In genomic region chr10:89301231-89301630, GRCh38 we compare ENCODE assay signal across 8 cellular contexts. TPM values are rescaled to one million over a fixed set of nuclear protein-coding genes. Genes with fewer than 3 reads are reported as not detected.
DNase-seq lines count a peak whose midpoint lies in the region; ATAC-seq, FAIRE-seq and TF ChIP-seq lines count a peak whose summit lies in the region.

No MANE protein-coding gene starts in this region.

- H3K27me3 ChIP-seq in ovary (no peaks in the 10 kb centered on the region), HAP-1 (ENCODE audit: low read depth) (no peaks in the 10 kb centered on the region)

- intact Hi-C loops in ovary (cut with DNase I), result no loop called here

- in situ Hi-C loops in Caki2 (cut with HindIII; ENCODE audit: low pct_unique_long_range_greater_than_20kb, low sequenced_read_pairs) (no loop called here), HAP-1 (cut with MboI; ENCODE audit: low sequenced_read_pairs) (no loop called here)

- H3K36me3 ChIP-seq in ovary, result no peaks in the 10 kb centered on the region
- no peaks in the 10 kb centered on the region for H3K36me3 ChIP-seq in HAP-1 (replicated peaks)

- peak; percentile 88 for FAIRE-seq in H54 (lab: Jason Lieb, UNC)

- DNase-seq in Caki2 (ENCODE audit: low read depth) (peak; percentile 31), H54 (ENCODE audit: insufficient read length, low spot score) (no peak), SKM-1 treated with dmso at 0.1 percent for 144 hours (lab: John Stamatoyannopoulos, UW; ENCODE audit: unreplicated experiment) (peak; percentile 65), ovary (no peak), T-helper 9 cell (no peak), HAP-1 (ENCODE audit: low spot score in 2 of 2) (no peak)

- no peaks in the 10 kb centered on the region for H3K9me3 ChIP-seq in ovary
- H3K9me3 ChIP-seq in HAP-1, result no peaks in the 10 kb centered on the region

- no peak for TF ChIP-seq POLR2A in H54 (IDR thresholded peaks at IDR 0.05; ENCODE audit: low read depth, low read length)
- no peak for TF ChIP-seq POLR2A in ovary (IDR thresholded peaks at IDR 0.05)

- ATAC-seq in esophagus mucosa (peak; percentile 35), HG03135 (IDR thresholded peaks at IDR 0.05; ENCODE audit: unreplicated experiment) (no peak)

- peak overlapping the region; percentile 65 to 88 for H3K27ac ChIP-seq in ovary

- no peak for TF ChIP-seq EP300 in ovary (IDR thresholded peaks at IDR 0.05)

- H3K4me3 ChIP-seq in ovary (peak overlapping the region; percentile 48), HAP-1 (no peak overlapping the region)

- peaks cover 11% of the 10 kb centered on the region for H3K4me1 ChIP-seq in ovary (ENCODE audit: insufficient read depth)
- H3K4me1 ChIP-seq in HAP-1, result peaks cover 10% of the 10 kb centered on the region

- no peak for TF ChIP-seq CTCF in ovary (IDR thresholded peaks at IDR 0.05)

- WGBS in ovary, 3 donors, result 6 to 11% (median 9%) methylated on average over 2 of the region's 2 CpGs

RNA-seq across cellular contexts. Expression of gene IFIT2, which starts 0.6 kb away (rescaled TPM):
- 5.9 and 7.9 TPM in 2 replicates for total RNA-seq in Caki2 (2014; rRNA removed; shearing (Covaris generic); ENCODE audit: low replicate concordance)
- 1.5 TPM for total RNA-seq in esophagus mucosa
- total RNA-seq in ovary, result 10 to 100 TPM in 1 of 7 donors, 1 to 10 TPM in 6; 2.1 to 10.0 (median 4.8) TPM
- polyA plus RNA-seq in ovary, result 10 to 100 TPM in 1 of 2 donors, 1 to 10 TPM in 1; 6.4 to 21.3 TPM

RNA-seq across cellular contexts. Expression of gene IFIT3, which starts 26.6 kb away (rescaled TPM):
- 11.3 and 12.4 TPM in 2 replicates for total RNA-seq in Caki2 (2014; rRNA removed; shearing (Covaris generic); ENCODE audit: low replicate concordance)
- total RNA-seq in esophagus mucosa (3.8 TPM), ovary (10 to 100 TPM in 3 of 7 donors, 1 to 10 TPM in 4; 5.7 to 16.9 (median 9.9) TPM)
- polyA plus RNA-seq in ovary, result 10 to 100 TPM; 22.7 to 31.5 TPM

RNA-seq across cellular contexts. Expression of gene LIPA, which starts 49.7 kb away (rescaled TPM):
- total RNA-seq in Caki2 (2014; rRNA removed; shearing (Covaris generic); ENCODE audit: low replicate concordance), result 49.8 and 61.0 TPM in 2 replicates
- total RNA-seq in esophagus mucosa (26.6 TPM), ovary (10 to 100 TPM; 26.6 to 94.6 (median 36.1) TPM)
- 100 to 1,000 TPM in 1 of 2 donors, 10 to 100 TPM in 1; 27.5 to 191 TPM for polyA plus RNA-seq in ovary

Comparison
In these comparisons a context has a peak if more than half of its experiments do, and no peak if none do; other contexts are left out.
1. DNase-seq: peak in Caki2 (single experiment) and SKM-1 treated with dmso at 0.1 percent for 144 hours (single experiment); none in H54 (single experiment), ovary (0 of 5), T-helper 9 cell (single experiment) and HAP-1 (0 of 2).